8 cellular contexts compared by ENCODE assay signal in genomic region chr12:44774815-44775411, GRCh38.
DNase-seq lines count a peak whose midpoint lies in the region; ATAC-seq and TF ChIP-seq lines count a peak whose summit lies in the region.

No MANE protein-coding gene starts in this region.

- no peaks in the 10 kb centered on the region for H3K9me3 Mint-ChIP-seq in activated T-cell treated with anti-CD3 and anti-CD28 coated beads, Interleukin-2, amount 50 U/mL, for 4 hours

- peak; percentile 2 for DNase-seq in AG10803 (ENCODE audit: low read depth)
- peak; percentile 3 for DNase-seq in GM19238 (ENCODE audit: insufficient read length, low spot score)
- peak; percentile 1 for DNase-seq in NCI-H1048 (lab: John Stamatoyannopoulos, UW)
- DNase-seq in activated T-cell treated with anti-CD3 and anti-CD28 coated beads, Interleukin-2, amount 50 U/mL, for 4 hours = peak; percentile 61
- DNase-seq in left ventricle myocardium inferior = no peak
- DNase-seq in stimulated activated CD4-positive, alpha-beta T cell treated with anti-CD3 and anti-CD28 coated beads, Interleukin-4, amount 100 ng/mL, for 1 hour = peak; percentile 59
- DNase-seq in HCEC 1CT = no peak
- no peak for DNase-seq in NOMO-1 (lab: John Stamatoyannopoulos, UW; ENCODE audit: unreplicated experiment in 2 of 2)

- H3K27me3 Mint-ChIP-seq in activated T-cell treated with anti-CD3 and anti-CD28 coated beads, Interleukin-2, amount 50 U/mL, for 4 hours (ENCODE audit: low read depth) = no peaks in the 10 kb centered on the region

- peaks cover 12% of the 10 kb centered on the region for H3K27me3 ChIP-seq in left ventricle myocardium inferior (ENCODE audit: low read depth)

- H3K9me3 ChIP-seq in left ventricle myocardium inferior (replicated peaks) = no peaks in the 10 kb centered on the region

- no peak for ATAC-seq in activated T-cell treated with anti-CD3 and anti-CD28 coated beads, Interleukin-2, amount 50 U/mL, for 4 hours

- TF ChIP-seq CTCF in AG10803 (conservative IDR thresholded peaks at IDR 0.05; ENCODE audit: low read length) = peak; percentile 60
- TF ChIP-seq CTCF in left ventricle myocardium inferior (IDR thresholded peaks at IDR 0.05; ENCODE audit: borderline replicate concordance) = peak; percentile 63

- H3K4me3 ChIP-seq in AG10803 (ENCODE audit: low read length) (no peak overlapping the region), left ventricle myocardium inferior (no peak overlapping the region)

- H3K4me1 ChIP-seq in left ventricle myocardium inferior = no peaks in the 10 kb centered on the region

- no peaks in the 10 kb centered on the region for H3K4me1 Mint-ChIP-seq in activated T-cell treated with anti-CD3 and anti-CD28 coated beads, Interleukin-2, amount 50 U/mL, for 4 hours (ENCODE audit: low read depth)

- intact Hi-C loops in left ventricle myocardium inferior (cut with micrococcal nuclease) = no loop called here

- H3K4me3 Mint-ChIP-seq in activated T-cell treated with anti-CD3 and anti-CD28 coated beads, Interleukin-2, amount 50 U/mL, for 4 hours = no peak overlapping the region

- H3K27ac ChIP-seq in left ventricle myocardium inferior (replicated peaks) = no peak overlapping the region

- no peaks in the 10 kb centered on the region for H3K36me3 ChIP-seq in left ventricle myocardium inferior

- H3K36me3 Mint-ChIP-seq in activated T-cell treated with anti-CD3 and anti-CD28 coated beads, Interleukin-2, amount 50 U/mL, for 4 hours (ENCODE audit: insufficient read depth) = peaks cover 9% of the 10 kb centered on the region

Comparison
In these comparisons a context has a peak if more than half of its experiments do, and no peak if none do; other contexts are left out.
1. DNase-seq: peak in AG10803 (single experiment), GM19238 (single experiment), NCI-H1048 (single experiment), activated T-cell treated with anti-CD3 and anti-CD28 coated beads, Interleukin-2, amount 50 U/mL, for 4 hours (single experiment) and stimulated activated CD4-positive, alpha-beta T cell treated with anti-CD3 and anti-CD28 coated beads, Interleukin-4, amount 100 ng/mL, for 1 hour (single experiment); none in left ventricle myocardium inferior (single experiment), HCEC 1CT (single experiment) and NOMO-1 (0 of 2).